ENCODE assay signal across 1 cellular context in genomic region chr14:58772814-58773620, GRCh38.
TF ChIP-seq lines count a peak whose summit lies in the region.

No MANE protein-coding gene starts in this region.

TF ChIP-seq in HEK293, 187 proteins besides CTCF, POLR2A, EP300 and RAD21 (continued from another document and continues in another):
- TF ChIP-seq REST (tag by site-specific recombination; IDR thresholded peaks at IDR 0.05), result no peak
- TF ChIP-seq ZNF202 (tag by site-specific recombination; IDR thresholded peaks at IDR 0.05; ENCODE audit: borderline replicate concordance), result no peak
- TF ChIP-seq ZNF157 (tag by site-specific recombination; IDR thresholded peaks at IDR 0.05), result no peak
- TF ChIP-seq ZXDB (tag by site-specific recombination; IDR thresholded peaks at IDR 0.05), result peak; percentile 74
- no peak for TF ChIP-seq ZNF518A (tag by site-specific recombination; conservative IDR thresholded peaks at IDR 0.05; ENCODE audit: low read depth)
- TF ChIP-seq, protein P1, sequence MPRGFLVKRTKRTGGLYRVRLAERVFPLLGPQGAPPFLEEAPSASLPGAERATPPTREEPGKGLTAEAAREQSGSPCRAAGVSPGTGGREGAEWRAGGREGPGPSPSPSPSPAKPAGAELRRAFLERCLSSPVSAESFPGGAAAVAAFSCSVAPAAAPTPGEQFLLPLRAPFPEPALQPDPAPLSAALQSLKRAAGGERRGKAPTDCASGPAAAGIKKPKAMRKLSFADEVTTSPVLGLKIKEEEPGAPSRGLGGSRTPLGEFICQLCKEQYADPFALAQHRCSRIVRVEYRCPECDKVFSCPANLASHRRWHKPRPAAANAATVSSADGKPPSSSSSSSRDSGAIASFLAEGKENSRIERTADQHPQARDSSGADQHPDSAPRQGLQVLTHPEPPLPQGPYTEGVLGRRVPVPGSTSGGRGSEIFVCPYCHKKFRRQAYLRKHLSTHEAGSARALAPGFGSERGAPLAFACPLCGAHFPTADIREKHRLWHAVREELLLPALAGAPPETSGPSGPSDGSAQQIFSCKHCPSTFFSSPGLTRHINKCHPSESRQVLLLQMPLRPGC (tag by site-specific recombination; IDR thresholded peaks at IDR 0.05), result no peak
- TF ChIP-seq MYNN (tag by site-specific recombination; IDR thresholded peaks at IDR 0.05; ENCODE audit: borderline replicate concordance), result no peak
- no peak for TF ChIP-seq ZNF23 (tag by site-specific recombination; IDR thresholded peaks at IDR 0.05; ENCODE audit: borderline replicate concordance)
- peak; percentile 68 for TF ChIP-seq SP7 (tag by site-specific recombination; IDR thresholded peaks at IDR 0.05)
- no peak for TF ChIP-seq ZNF530 (tag by site-specific recombination; IDR thresholded peaks at IDR 0.05; ENCODE audit: low read depth)
- TF ChIP-seq ZFP41 (tag by site-specific recombination; IDR thresholded peaks at IDR 0.05; ENCODE audit: borderline replicate concordance), result no peak
- no peak for TF ChIP-seq ZNF549 (tag by site-specific recombination; IDR thresholded peaks at IDR 0.05)
- TF ChIP-seq KLF8 (tag by site-specific recombination; IDR thresholded peaks at IDR 0.05), result peak; percentile 62; the same call in 1 of the 2 replicates
- no peak for TF ChIP-seq ZNF791 (tag by site-specific recombination; IDR thresholded peaks at IDR 0.05)
- peak; percentile 49; the same call in 1 of the 2 replicates for TF ChIP-seq ZNF423 (tag by site-specific recombination; IDR thresholded peaks at IDR 0.05)
- no peak for TF ChIP-seq ZNF585B (tag by site-specific recombination; IDR thresholded peaks at IDR 0.05)
- no peak for TF ChIP-seq ZNF221 (tag by site-specific recombination; IDR thresholded peaks at IDR 0.05; ENCODE audit: borderline replicate concordance)
- peak; percentile 74 for TF ChIP-seq ZNF843 (tag by site-specific recombination; IDR thresholded peaks at IDR 0.05)
- TF ChIP-seq ZNF600 (tag by site-specific recombination; IDR thresholded peaks at IDR 0.05), result peak; percentile 34; the same call in 1 of the 2 replicates
- TF ChIP-seq, protein P2, sequence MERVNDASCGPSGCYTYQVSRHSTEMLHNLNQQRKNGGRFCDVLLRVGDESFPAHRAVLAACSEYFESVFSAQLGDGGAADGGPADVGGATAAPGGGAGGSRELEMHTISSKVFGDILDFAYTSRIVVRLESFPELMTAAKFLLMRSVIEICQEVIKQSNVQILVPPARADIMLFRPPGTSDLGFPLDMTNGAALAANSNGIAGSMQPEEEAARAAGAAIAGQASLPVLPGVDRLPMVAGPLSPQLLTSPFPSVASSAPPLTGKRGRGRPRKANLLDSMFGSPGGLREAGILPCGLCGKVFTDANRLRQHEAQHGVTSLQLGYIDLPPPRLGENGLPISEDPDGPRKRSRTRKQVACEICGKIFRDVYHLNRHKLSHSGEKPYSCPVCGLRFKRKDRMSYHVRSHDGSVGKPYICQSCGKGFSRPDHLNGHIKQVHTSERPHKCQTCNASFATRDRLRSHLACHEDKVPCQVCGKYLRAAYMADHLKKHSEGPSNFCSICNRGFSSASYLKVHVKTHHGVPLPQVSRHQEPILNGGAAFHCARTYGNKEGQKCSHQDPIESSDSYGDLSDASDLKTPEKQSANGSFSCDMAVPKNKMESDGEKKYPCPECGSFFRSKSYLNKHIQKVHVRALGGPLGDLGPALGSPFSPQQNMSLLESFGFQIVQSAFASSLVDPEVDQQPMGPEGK (tag by site-specific recombination; IDR thresholded peaks at IDR 0.05), result peak; percentile 48
- no peak for TF ChIP-seq ZNF76 (tag by site-specific recombination; IDR thresholded peaks at IDR 0.05; ENCODE audit: borderline replicate concordance, low read depth)
- TF ChIP-seq GLIS2 (tag by site-specific recombination; IDR thresholded peaks at IDR 0.05), result peak; percentile 31; the same call in 1 of the 2 replicates
- no peak for TF ChIP-seq ZNF514 (tag by site-specific recombination; IDR thresholded peaks at IDR 0.05)
- TF ChIP-seq, protein P3, sequence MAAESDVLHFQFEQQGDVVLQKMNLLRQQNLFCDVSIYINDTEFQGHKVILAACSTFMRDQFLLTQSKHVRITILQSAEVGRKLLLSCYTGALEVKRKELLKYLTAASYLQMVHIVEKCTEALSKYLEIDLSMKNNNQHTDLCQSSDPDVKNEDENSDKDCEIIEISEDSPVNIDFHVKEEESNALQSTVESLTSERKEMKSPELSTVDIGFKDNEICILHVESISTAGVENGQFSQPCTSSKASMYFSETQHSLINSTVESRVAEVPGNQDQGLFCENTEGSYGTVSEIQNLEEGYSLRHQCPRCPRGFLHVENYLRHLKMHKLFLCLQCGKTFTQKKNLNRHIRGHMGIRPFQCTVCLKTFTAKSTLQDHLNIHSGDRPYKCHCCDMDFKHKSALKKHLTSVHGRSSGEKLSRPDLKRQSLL (tag by site-specific recombination; IDR thresholded peaks at IDR 0.05), result no peak
- TF ChIP-seq, protein P4, sequence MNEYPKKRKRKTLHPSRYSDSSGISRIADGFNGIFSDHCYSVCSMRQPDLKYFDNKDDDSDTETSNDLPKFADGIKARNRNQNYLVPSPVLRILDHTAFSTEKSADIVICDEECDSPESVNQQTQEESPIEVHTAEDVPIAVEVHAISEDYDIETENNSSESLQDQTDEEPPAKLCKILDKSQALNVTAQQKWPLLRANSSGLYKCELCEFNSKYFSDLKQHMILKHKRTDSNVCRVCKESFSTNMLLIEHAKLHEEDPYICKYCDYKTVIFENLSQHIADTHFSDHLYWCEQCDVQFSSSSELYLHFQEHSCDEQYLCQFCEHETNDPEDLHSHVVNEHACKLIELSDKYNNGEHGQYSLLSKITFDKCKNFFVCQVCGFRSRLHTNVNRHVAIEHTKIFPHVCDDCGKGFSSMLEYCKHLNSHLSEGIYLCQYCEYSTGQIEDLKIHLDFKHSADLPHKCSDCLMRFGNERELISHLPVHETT (tag by site-specific recombination; IDR thresholded peaks at IDR 0.05), result no peak
- TF ChIP-seq ZNF670 (tag by site-specific recombination; IDR thresholded peaks at IDR 0.05; ENCODE audit: low read depth), result no peak
- TF ChIP-seq KLF16 (tag by site-specific recombination; IDR thresholded peaks at IDR 0.05), result no peak
- TF ChIP-seq ZNF174 (tag by site-specific recombination; IDR thresholded peaks at IDR 0.05), result no peak
- TF ChIP-seq ZNF2 (tag by site-specific recombination; IDR thresholded peaks at IDR 0.05), result no peak
- TF ChIP-seq ZNF544 (tag by site-specific recombination; IDR thresholded peaks at IDR 0.05), result no peak
- TF ChIP-seq ZNF302 (tag by site-specific recombination; IDR thresholded peaks at IDR 0.05; ENCODE audit: low read depth), result no peak
- TF ChIP-seq SCRT2 (tag by site-specific recombination; IDR thresholded peaks at IDR 0.05), result peak; percentile 89
- TF ChIP-seq, protein P5, sequence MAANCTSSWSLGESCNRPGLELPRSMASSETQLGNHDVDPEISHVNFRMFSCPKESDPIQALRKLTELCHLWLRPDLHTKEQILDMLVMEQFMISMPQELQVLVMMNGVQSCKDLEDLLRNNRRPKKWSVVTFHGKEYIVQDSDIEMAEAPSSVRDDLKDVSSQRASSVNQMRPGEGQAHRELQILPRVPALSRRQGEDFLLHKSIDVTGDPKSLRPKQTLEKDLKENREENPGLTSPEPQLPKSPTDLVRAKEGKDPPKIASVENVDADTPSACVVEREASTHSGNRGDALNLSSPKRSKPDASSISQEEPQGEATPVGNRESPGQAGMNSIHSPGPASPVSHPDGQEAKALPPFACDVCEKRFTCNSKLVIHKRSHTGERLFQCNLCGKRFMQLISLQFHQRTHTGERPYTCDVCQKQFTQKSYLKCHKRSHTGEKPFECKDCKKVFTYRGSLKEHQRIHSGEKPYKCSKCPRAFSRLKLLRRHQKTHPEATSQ (tag by site-specific recombination; IDR thresholded peaks at IDR 0.05), result no peak
- TF ChIP-seq ZNF184 (tag by site-specific recombination; IDR thresholded peaks at IDR 0.05), result no peak
- TF ChIP-seq ZNF266 (tag by site-specific recombination; IDR thresholded peaks at IDR 0.05; ENCODE audit: low read depth), result no peak
- 0 out of 2 replicates have a peak, but pooled peaks have one; percentile 12 for TF ChIP-seq ZNF596 (tag by site-specific recombination; IDR thresholded peaks at IDR 0.05)
- 0 out of 2 replicates have a peak, but pooled peaks have one; percentile 15 for TF ChIP-seq ZNF629 (tag by site-specific recombination; IDR thresholded peaks at IDR 0.05)
- no peak for TF ChIP-seq ZNF10 (tag by site-specific recombination; IDR thresholded peaks at IDR 0.05)
- no peak for TF ChIP-seq ZNF223 (tag by site-specific recombination; IDR thresholded peaks at IDR 0.05)
- peak; percentile 27; the same call in 1 of the 2 replicates for TF ChIP-seq ZBTB8A (tag by site-specific recombination; IDR thresholded peaks at IDR 0.05)
- TF ChIP-seq ZNF548 (tag by site-specific recombination; IDR thresholded peaks at IDR 0.05), result no peak
- no peak for TF ChIP-seq ZNF148 (tag by site-specific recombination; IDR thresholded peaks at IDR 0.05; ENCODE audit: borderline replicate concordance)
- TF ChIP-seq GFI1B (tag by site-specific recombination; IDR thresholded peaks at IDR 0.05), result no peak
- no peak for TF ChIP-seq ZNF311 (tag by site-specific recombination; IDR thresholded peaks at IDR 0.05; ENCODE audit: borderline replicate concordance)
- TF ChIP-seq, protein P6, sequence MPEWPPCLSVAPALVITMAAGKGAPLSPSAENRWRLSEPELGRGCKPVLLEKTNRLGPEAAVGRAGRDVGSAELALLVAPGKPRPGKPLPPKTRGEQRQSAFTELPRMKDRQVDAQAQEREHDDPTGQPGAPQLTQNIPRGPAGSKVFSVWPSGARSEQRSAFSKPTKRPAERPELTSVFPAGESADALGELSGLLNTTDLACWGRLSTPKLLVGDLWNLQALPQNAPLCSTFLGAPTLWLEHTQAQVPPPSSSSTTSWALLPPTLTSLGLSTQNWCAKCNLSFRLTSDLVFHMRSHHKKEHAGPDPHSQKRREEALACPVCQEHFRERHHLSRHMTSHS (tag by site-specific recombination; IDR thresholded peaks at IDR 0.05), result no peak
